In the genomic region with DNA sequence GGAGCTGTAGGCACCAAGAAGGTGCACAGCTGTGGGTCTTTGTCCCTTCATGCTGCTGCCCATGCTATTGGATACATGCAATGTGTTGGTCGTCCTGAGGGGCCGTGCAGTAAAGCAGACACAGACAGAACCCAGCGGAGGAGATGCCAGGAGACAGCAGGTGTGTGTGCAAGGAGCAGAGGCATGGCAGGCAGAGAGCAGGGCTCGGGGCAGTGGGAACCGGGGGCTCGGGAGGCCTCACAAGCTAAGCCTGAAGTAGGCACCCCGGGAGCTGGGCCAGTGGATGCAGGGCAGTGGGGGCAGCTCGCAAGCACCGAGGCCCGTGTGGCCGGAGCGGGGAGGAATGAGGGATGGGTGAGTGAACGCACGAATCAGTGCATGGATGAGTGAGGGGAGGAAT, we compare ENCODE assay signal across 1 cellular context.
TF ChIP-seq lines count a peak whose summit lies in the region.

No MANE protein-coding gene starts in this region.

TF ChIP-seq in H1, 55 proteins besides CTCF, POLR2A, EP300 and RAD21:
- TF ChIP-seq RNF2 (IDR thresholded peaks at IDR 0.05; ENCODE audit: borderline replicate concordance, low read depth, low read length, missing control alignments, poor library complexity, severe bottlenecking) (no peak), POU5F1 (IDR thresholded peaks at IDR 0.05; ENCODE audit: low read depth, low read length) (no peak), SP1 (IDR thresholded peaks at IDR 0.05; ENCODE audit: low read depth, low read length) (no peak), CREB1 (IDR thresholded peaks at IDR 0.05) (no peak), CHD1 (IDR thresholded peaks at IDR 0.05; ENCODE audit: low read depth, low read length) (no peak), SIRT6 (IDR thresholded peaks at IDR 0.05; ENCODE audit: low read length) (no peak), USF2 (IDR thresholded peaks at IDR 0.05; ENCODE audit: low read length) (no peak), RFX5 (IDR thresholded peaks at IDR 0.05; ENCODE audit: borderline replicate concordance, low read depth, low read length) (no peak), NANOG (IDR thresholded peaks at IDR 0.05; ENCODE audit: insufficient read depth, low read depth, low read length, poor library complexity, severe bottlenecking) (no peak), YY1 (IDR thresholded peaks at IDR 0.05; ENCODE audit: low read depth, low read length) (no peak), ATF2 (IDR thresholded peaks at IDR 0.05; ENCODE audit: low read length) (no peak), PHF8 (conservative IDR thresholded peaks at IDR 0.05; ENCODE audit: low read depth, low read length) (no peak), FOSL1 (IDR thresholded peaks at IDR 0.05; ENCODE audit: insufficient read depth, low read depth, low read length) (no peak)
- TF ChIP-seq, protein P1, sequence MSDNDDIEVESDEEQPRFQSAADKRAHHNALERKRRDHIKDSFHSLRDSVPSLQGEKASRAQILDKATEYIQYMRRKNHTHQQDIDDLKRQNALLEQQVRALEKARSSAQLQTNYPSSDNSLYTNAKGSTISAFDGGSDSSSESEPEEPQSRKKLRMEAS (IDR thresholded peaks at IDR 0.05): no peak
